ENCODE assay signal across 15 cellular contexts in the genomic region with DNA sequence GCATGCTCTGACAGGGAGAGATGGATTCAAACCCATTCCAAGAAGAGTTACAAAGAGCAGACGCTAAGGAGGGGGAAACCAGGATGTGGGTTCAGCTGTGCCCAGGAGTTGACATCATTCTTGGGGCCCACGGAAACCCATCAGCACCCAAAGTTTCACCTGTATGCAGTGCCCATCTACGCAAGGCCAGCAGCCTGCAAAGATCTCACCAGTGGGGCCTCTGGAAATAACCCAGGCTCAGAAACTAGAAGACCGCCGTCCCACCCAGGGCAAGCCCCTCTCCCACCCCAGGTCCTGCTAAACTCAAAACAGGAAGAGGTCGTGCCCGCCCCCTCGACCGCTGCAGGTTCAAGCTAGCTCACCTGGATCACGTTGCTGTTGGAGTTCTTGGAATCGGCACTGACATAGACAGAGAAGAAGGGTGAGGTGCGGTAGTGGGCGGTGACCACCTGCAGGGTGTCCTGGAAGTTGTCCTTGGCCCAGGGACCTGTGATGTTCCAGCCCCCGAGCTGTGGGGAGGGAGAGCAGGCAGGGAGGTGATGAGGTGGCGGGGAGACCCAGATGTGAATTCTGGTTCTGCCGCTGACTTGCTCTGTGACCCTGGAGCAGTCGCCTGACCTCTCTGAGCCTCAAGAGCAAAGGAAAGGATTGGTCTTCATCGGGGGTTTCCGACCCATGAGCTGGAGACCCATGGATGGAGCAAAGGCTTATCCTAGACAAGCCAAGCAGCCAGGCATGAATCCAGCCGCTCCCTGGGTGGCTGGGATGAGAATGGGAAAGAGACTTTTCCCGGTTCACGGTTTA. TPM values are rescaled to one million over a fixed set of nuclear protein-coding genes. Genes with fewer than 3 reads are reported as not detected.
A peak's percentile ranks its signal among the peaks of the same experiment; 100 is the strongest.
DNase-seq lines count a peak whose midpoint lies in the region; ATAC-seq, FAIRE-seq and TF ChIP-seq lines count a peak whose summit lies in the region.
"Had no signal": no experiment of that assay in that cellular context is flagged by ENCODE, and none has a peak within 500 bp of the region (broad histone marks: within the 10 kb centered on the region; RNA-seq: fewer than 3 reads in every experiment).

No MANE protein-coding gene starts in this region.

- no peaks in the 10 kb centered on the region for H3K27me3 Mint-ChIP-seq in activated T-helper 17 cell treated with anti-CD3 and anti-CD28 coated beads, Interleukin-2, amount 50 U/mL, for 72 hours
- no peaks in the 10 kb centered on the region for H3K27me3 Mint-ChIP-seq in effector memory CD8-positive, alpha-beta T cell
- no peaks in the 10 kb centered on the region for H3K27me3 Mint-ChIP-seq in H9 (ENCODE audit: low read depth)
- no peaks in the 10 kb centered on the region for H3K27me3 Mint-ChIP-seq in natural killer cell treated with Interleukin-12 subunit alpha and Interleukin-12 subunit beta and Interleukin-15 and Interleukin-18, amount 100 ng/mL, for 72 hours

- no peak overlapping the region for H4K91ac ChIP-seq in H9 (ENCODE audit: insufficient read length, low read depth, low read length)

- no peak for FAIRE-seq in HepG2 (lab: Jason Lieb, UNC)
- FAIRE-seq: TTC549 had no signal

- no peak overlapping the region for H3K4ac ChIP-seq in H9 (ENCODE audit: low read depth, low read length)

- H4K20me1 ChIP-seq in HepG2 (ENCODE audit: insufficient read depth, low read length): no peaks in the 10 kb centered on the region
- H4K20me1 ChIP-seq in H9 (ENCODE audit: control insufficient read depth, insufficient read depth, insufficient read length): peaks cover 2% of the 10 kb centered on the region

- H3K4me3 ChIP-seq in HepG2 (replicated peaks in 1 of 3; ENCODE audit: insufficient read depth in 1 of 3, low read depth in 2 of 3, low read length in 3 of 3) (no peak overlapping the region), right lobe of liver (no peak overlapping the region), tibial artery (no peak overlapping the region)
- H3K4me3 ChIP-seq: GM23248 had no signal

- H3K79me2 ChIP-seq in HepG2 (ENCODE audit: insufficient read depth, low read length) (no peaks in the 10 kb centered on the region), H9 (ENCODE audit: insufficient read depth, low read length) (no peaks in the 10 kb centered on the region)

- H3K9ac ChIP-seq in HepG2 (ENCODE audit: insufficient read depth, low read depth, low read length) (no peak overlapping the region), H9 (ENCODE audit: extremely low read depth, insufficient read length, low read length) (no peak overlapping the region)
- H3K9ac ChIP-seq: GM23248 had no signal

- DNase-seq in HepG2 (ENCODE audit: low spot score) (no peak), right lobe of liver (no peak), tibial artery (no peak), GM13977 (ENCODE audit: low spot score) (no peak), H9 (no peak)
- DNase-seq in effector memory CD8-positive, alpha-beta T cell: no peak
- no peak for DNase-seq in natural killer cell treated with Interleukin-12 subunit alpha and Interleukin-12 subunit beta and Interleukin-15 and Interleukin-18, amount 100 ng/mL, for 72 hours (ENCODE audit: low spot score)
- DNase-seq: DMS153, GM23248, mesenchymal stem cell, NCI-H1092, NCI-H2171, nucleus accumbens had no signal

- no peak overlapping the region for H3K23ac ChIP-seq in H9 (ENCODE audit: insufficient read length, low read depth, low read length)

- H3T11ph ChIP-seq in H9 (ENCODE audit: low read length): no peak overlapping the region

- intact Hi-C loops in HepG2 (cut with micrococcal nuclease; ENCODE audit: unreplicated experiment): no loop called here
- intact Hi-C loops in right lobe of liver (cut with DNase I): loop anchor here (5.0 kb wide), 2 partner anchors 89 to 104 kb away; no protein-coding TSS in a partner anchor
- intact Hi-C loops in tibial artery (cut with DNase I; ENCODE audit: low total_unique reads): no loop called here

- no peak overlapping the region for H4K8ac ChIP-seq in H9 (replicated peaks; ENCODE audit: insufficient read length, low read depth, low read length)

- H3K27me3 ChIP-seq in HepG2 (ENCODE audit: control insufficient read depth in 1 of 2, insufficient read depth in 2 of 2, low read length in 2 of 2) (no peaks in the 10 kb centered on the region), right lobe of liver (no peaks in the 10 kb centered on the region), tibial artery (no peaks in the 10 kb centered on the region), H9 (ENCODE audit: insufficient read depth, low read length) (no peaks in the 10 kb centered on the region)

- peak overlapping the region; percentile 97 for H3K27ac Mint-ChIP-seq in activated T-helper 17 cell treated with anti-CD3 and anti-CD28 coated beads, Interleukin-2, amount 50 U/mL, for 72 hours
- H3K27ac Mint-ChIP-seq in effector memory CD8-positive, alpha-beta T cell: peak overlapping the region; percentile 35 to 71
- H3K27ac Mint-ChIP-seq in H9: no peak overlapping the region
- no peak overlapping the region for H3K27ac Mint-ChIP-seq in natural killer cell treated with Interleukin-12 subunit alpha and Interleukin-12 subunit beta and Interleukin-15 and Interleukin-18, amount 100 ng/mL, for 72 hours

- H2BK12ac ChIP-seq in H9 (ENCODE audit: insufficient read length, low read depth, low read length): no peak overlapping the region

- no peaks in the 10 kb centered on the region for H3K23me2 ChIP-seq in H9 (ENCODE audit: insufficient read length, low read depth, low read length, poor library complexity, severe bottlenecking)

- H2BK5ac ChIP-seq in H9 (ENCODE audit: insufficient read length, low read length): no peak overlapping the region

- ATAC-seq in HepG2: no peak
- no peak for ATAC-seq in right lobe of liver
- peak; percentile 83 for ATAC-seq in activated T-helper 17 cell treated with anti-CD3 and anti-CD28 coated beads, Interleukin-2, amount 50 U/mL, for 72 hours (replicated peaks)
- ATAC-seq in effector memory CD8-positive, alpha-beta T cell (replicated peaks): peak; percentile 64
- ATAC-seq in natural killer cell treated with Interleukin-12 subunit alpha and Interleukin-12 subunit beta and Interleukin-15 and Interleukin-18, amount 100 ng/mL, for 72 hours: no peak

- H2BK15ac ChIP-seq in H9 (ENCODE audit: low read depth, low read length): no peak overlapping the region

- in situ Hi-C loops in HepG2 (cut with HindIII; ENCODE audit: extremely low pct_ligation_motif_present, low pct_unique_long_range_greater_than_20kb) (loop anchor here (5.0 kb wide), 1 partner anchor 109 kb away; no protein-coding TSS in a partner anchor), GM13977 (cut with MboI; ENCODE audit: low pct_unique_long_range_greater_than_20kb, low sequenced_read_pairs, unreplicated experiment) (loop anchor here (10.0 kb wide), 1 partner anchor 106 kb away; no protein-coding TSS in a partner anchor)

- H3K9me3 ChIP-seq in HepG2 (ENCODE audit: low read length) (no peaks in the 10 kb centered on the region), right lobe of liver (no peaks in the 10 kb centered on the region), tibial artery (no peaks in the 10 kb centered on the region), H9 (ENCODE audit: control insufficient read depth, low read depth, low read length) (no peaks in the 10 kb centered on the region)

- POLR2A ChIA-PET in HepG2 (lab: Yijun Ruan, JAX): no interaction called here

- H3K4me3 Mint-ChIP-seq in activated T-helper 17 cell treated with anti-CD3 and anti-CD28 coated beads, Interleukin-2, amount 50 U/mL, for 72 hours: peak overlapping the region; percentile 75
- peak overlapping the region in 1 of 2 donors; percentile 44 for H3K4me3 Mint-ChIP-seq in effector memory CD8-positive, alpha-beta T cell
- no peak overlapping the region for H3K4me3 Mint-ChIP-seq in H9
- H3K4me3 Mint-ChIP-seq in natural killer cell treated with Interleukin-12 subunit alpha and Interleukin-12 subunit beta and Interleukin-15 and Interleukin-18, amount 100 ng/mL, for 72 hours: no peak overlapping the region

- H3K27ac ChIP-seq in HepG2 (ENCODE audit: extremely low read length, insufficient read depth, low read length) (no peak overlapping the region), right lobe of liver (no peak overlapping the region), tibial artery (peak overlapping the region; percentile 28 to 95), H9 (ENCODE audit: insufficient read length, low read depth, low read length) (no peak overlapping the region)
- H3K27ac ChIP-seq: GM23248 had no signal

- H3K14ac ChIP-seq in H9 (ENCODE audit: insufficient read depth, low read length): no peak overlapping the region

- H3K9me3 Mint-ChIP-seq in activated T-helper 17 cell treated with anti-CD3 and anti-CD28 coated beads, Interleukin-2, amount 50 U/mL, for 72 hours: no peaks in the 10 kb centered on the region
- no peaks in the 10 kb centered on the region for H3K9me3 Mint-ChIP-seq in effector memory CD8-positive, alpha-beta T cell
- H3K9me3 Mint-ChIP-seq in H9: no peaks in the 10 kb centered on the region
- no peaks in the 10 kb centered on the region for H3K9me3 Mint-ChIP-seq in natural killer cell treated with Interleukin-12 subunit alpha and Interleukin-12 subunit beta and Interleukin-15 and Interleukin-18, amount 100 ng/mL, for 72 hours

- CTCF ChIA-PET in HepG2 (lab: Yijun Ruan, JAX; ENCODE audit: low intra/inter-chr PET ratio, low total read pairs): no interaction called here

- no peak overlapping the region for H4K5ac ChIP-seq in H9 (ENCODE audit: insufficient read length, low read depth, low read length)

- no peak overlapping the region for H3K56ac ChIP-seq in H9 (ENCODE audit: insufficient read length, low read depth, low read length)

- peaks cover 98% of the 10 kb centered on the region for H3K36me3 Mint-ChIP-seq in activated T-helper 17 cell treated with anti-CD3 and anti-CD28 coated beads, Interleukin-2, amount 50 U/mL, for 72 hours (ENCODE audit: low read depth)
- H3K36me3 Mint-ChIP-seq in effector memory CD8-positive, alpha-beta T cell (ENCODE audit: insufficient read depth): peaks cover 25% of the 10 kb centered on the region
- peaks cover 3 to 22% (median 6%) of the 10 kb centered on the region in 3 experiments; a peak in 6 of 7 replicates for H3K36me3 Mint-ChIP-seq in H9 (ENCODE audit: insufficient read depth in 1 of 3, low read depth in 3 of 3)
- H3K36me3 Mint-ChIP-seq in natural killer cell treated with Interleukin-12 subunit alpha and Interleukin-12 subunit beta and Interleukin-15 and Interleukin-18, amount 100 ng/mL, for 72 hours: no peaks in the 10 kb centered on the region

- no TSS peak for BruUV-seq in HepG2 (replicated peaks; lab: Mats Ljungman, UMichigan)

- no peak overlapping the region for H3K4me2 ChIP-seq in HepG2 (ENCODE audit: low read depth, low read length)
- no peak overlapping the region for H3K4me2 ChIP-seq in H9 (ENCODE audit: insufficient read depth, insufficient read length, low read length)

- peaks cover 6 to 11% of the 10 kb centered on the region in 2 experiments; a peak in 2 of 5 replicates for H3K36me3 ChIP-seq in HepG2 (replicated peaks in 1 of 2; ENCODE audit: control insufficient read depth in 1 of 2, insufficient read depth in 2 of 2, low read length in 2 of 2)
- peaks cover 0 to 38% (median 6%) of the 10 kb centered on the region in 4 donors for H3K36me3 ChIP-seq in right lobe of liver
- peaks cover 54 to 70% (median 64%) of the 10 kb centered on the region in 3 donors for H3K36me3 ChIP-seq in tibial artery

- H3K4me1 Mint-ChIP-seq in activated T-helper 17 cell treated with anti-CD3 and anti-CD28 coated beads, Interleukin-2, amount 50 U/mL, for 72 hours: peaks cover 51% of the 10 kb centered on the region
- peaks cover 20 to 44% of the 10 kb centered on the region in 2 donors for H3K4me1 Mint-ChIP-seq in effector memory CD8-positive, alpha-beta T cell (ENCODE audit: low read depth in 2 of 2)
- H3K4me1 Mint-ChIP-seq in H9: peaks cover 17 to 22% of the 10 kb centered on the region in 2 experiments
- peaks cover 20 to 25% of the 10 kb centered on the region in 2 donors for H3K4me1 Mint-ChIP-seq in natural killer cell treated with Interleukin-12 subunit alpha and Interleukin-12 subunit beta and Interleukin-15 and Interleukin-18, amount 100 ng/mL, for 72 hours (ENCODE audit: low read depth in 2 of 2)

- H2BK20ac ChIP-seq in H9 (ENCODE audit: low read depth, low read length, poor library complexity, severe bottlenecking): no peak overlapping the region

- TF ChIP-seq RAD21 in HepG2 (CRISPR knock-in tag; IDR thresholded peaks at IDR 0.05): no peak

- H3K18ac ChIP-seq in H9 (ENCODE audit: insufficient read length, low read depth, low read length): no peak overlapping the region

- 96% methylated on average over 20 of the region's 22 CpGs for WGBS in HepG2 (ENCODE audit: low lambda C conversion rate)
- WGBS in right lobe of liver (ENCODE audit: insufficient coverage, low coverage, low lambda C conversion rate, missing lambda C conversion rate): 84% methylated on average over 15 of the region's 22 CpGs
- no CpG with 5 or more reads among the region's 22 CpGs for WGBS in H9 (ENCODE audit: extremely low coverage, insufficient read length, low lambda C conversion rate)

- no peaks in the 10 kb centered on the region for H3K79me1 ChIP-seq in H9 (ENCODE audit: insufficient read depth, low read depth, low read length, poor library complexity, severe bottlenecking)

- no peak overlapping the region for H2AK5ac ChIP-seq in H9 (ENCODE audit: insufficient read length, low read length)

- TF ChIP-seq EP300 in HepG2 (IDR thresholded peaks at IDR 0.05; ENCODE audit: low read depth in 2 of 2, low read length in 2 of 2): no peak
- TF ChIP-seq EP300 in HepG2 (CRISPR knock-in tag; IDR thresholded peaks at IDR 0.05; ENCODE audit: borderline replicate concordance): no peak

- no peak for TF ChIP-seq POLR2A in HepG2 (IDR thresholded peaks at IDR 0.05; ENCODE audit: insufficient read depth in 1 of 2, low read depth in 2 of 2, low read length in 2 of 2)
- no peak for TF ChIP-seq POLR2A in right lobe of liver (IDR thresholded peaks at IDR 0.05)

- H2BK120ac ChIP-seq in H9 (ENCODE audit: low read depth, low read length, poor library complexity, severe bottlenecking): no peak overlapping the region

- peaks cover 23% of the 10 kb centered on the region for H3K4me1 ChIP-seq in HepG2 (ENCODE audit: insufficient read depth, low read length)
- peaks cover 0 to 31% (median 17%) of the 10 kb centered on the region in 4 donors for H3K4me1 ChIP-seq in right lobe of liver
- peaks cover 12 to 58% (median 46%) of the 10 kb centered on the region in 4 donors for H3K4me1 ChIP-seq in tibial artery
- peaks cover 10% of the 10 kb centered on the region for H3K4me1 ChIP-seq in H9 (ENCODE audit: insufficient read depth, low read length)

- H2AFZ ChIP-seq in HepG2 (ENCODE audit: low read length) (no peak overlapping the region), H9 (ENCODE audit: low read length) (no peak overlapping the region)
- H2AFZ ChIP-seq: GM23248 had no signal

- TF ChIP-seq CTCF in HepG2 (CRISPR knock-in tag; IDR thresholded peaks at IDR 0.05) (no peak), right lobe of liver (IDR thresholded peaks at IDR 0.05) (no peak), tibial artery (IDR thresholded peaks at IDR 0.05) (no peak), GM13977 (IDR thresholded peaks at IDR 0.05; ENCODE audit: extremely low read depth, insufficient read depth, missing control alignments) (no peak), H9 (conservative IDR thresholded peaks at IDR 0.05) (no peak)

RNA-seq across cellular contexts. Expression of a gene that starts 31.7 kb away (rescaled TPM):
- total RNA-seq in HepG2 (2016; rRNA removed; fragmentation: Illumina TruSeq; extraction: Trizol) (11.1 and 21.2 TPM in 2 replicates), right lobe of liver (10 to 100 TPM; 39.7 to 61.3 (median 43.8) TPM), H9 (2021) (27.7 and 31.1 TPM in 2 replicates)
- total RNA-seq in HepG2 (2016; cell fraction: cytosol; rRNA removed; fragmentation: Illumina TruSeq; extraction: Trizol; ENCODE audit: low read depth): 3.1 and 4.6 TPM in 2 replicates
- total RNA-seq in HepG2 (2016; cell fraction: insoluble cytoplasmic fraction; rRNA removed; fragmentation: Illumina TruSeq; extraction: Trizol): 8.0 and 21.1 TPM in 2 replicates
- 5.2 and 6.6 TPM in 2 replicates for total RNA-seq in HepG2 (2016; cell fraction: membrane; rRNA removed; fragmentation: Illumina TruSeq; extraction: Trizol)
- 18.9 and 25.8 TPM in 2 replicates for total RNA-seq in HepG2 (2016; cell fraction: nucleus; rRNA removed; fragmentation: Illumina TruSeq; extraction: Trizol)
- polyA plus RNA-seq in HepG2 (2011; rRNA removed): 13.5 and 17.0 TPM in 2 replicates
- polyA plus RNA-seq in HepG2 (2011; cell fraction: cytosol; rRNA removed): 7.9 and 8.8 TPM in 2 replicates
- 20.3 and 20.8 TPM in 2 replicates for polyA plus RNA-seq in HepG2 (2011; cell fraction: nucleus; rRNA removed)
- polyA plus RNA-seq in HepG2 (2012): 23.5 and 24.3 TPM in 2 replicates
- polyA plus RNA-seq in HepG2 (2016; cell fraction: cytosol; fragmentation: Illumina TruSeq; extraction: Trizol; ENCODE audit: low read depth): 1.8 TPM in 2 replicates
- 8.3 and 10.9 TPM in 2 replicates for polyA plus RNA-seq in HepG2 (2016; cell fraction: insoluble cytoplasmic fraction; fragmentation: Illumina TruSeq; extraction: Trizol; ENCODE audit: low read depth)
- 2.8 and 3.4 TPM in 2 replicates for polyA plus RNA-seq in HepG2 (2016; cell fraction: membrane; fragmentation: Illumina TruSeq; extraction: Trizol; ENCODE audit: low read depth)
- polyA plus RNA-seq in HepG2 (2016; cell fraction: nucleus; fragmentation: Illumina TruSeq; extraction: Trizol; ENCODE audit: insufficient read depth, low read depth): 36.4 and 38.3 TPM in 2 replicates
- 34.0 and 41.6 TPM in 2 replicates for polyA minus RNA-seq in HepG2 (2011; rRNA and poly(A)+ RNA removed; ENCODE audit: low replicate concordance)
- polyA minus RNA-seq in HepG2 (2011; cell fraction: cytosol; rRNA and poly(A)+ RNA removed): 9.9 and 11.8 TPM in 2 replicates
- polyA minus RNA-seq in HepG2 (2011; cell fraction: nucleus; rRNA and poly(A)+ RNA removed): 11.3 and 11.4 TPM in 2 replicates
- 100 to 1,000 TPM in 1 of 2 donors, 10 to 100 TPM in 1; 75.4 to 219 TPM for total RNA-seq in activated T-helper 17 cell treated with anti-CD3 and anti-CD28 coated beads, Interleukin-2, amount 50 U/mL, for 72 hours
- total RNA-seq in natural killer cell treated with Interleukin-12 subunit alpha and Interleukin-12 subunit beta and Interleukin-15 and Interleukin-18, amount 100 ng/mL, for 72 hours: 10 to 100 TPM; 33.7 to 53.9 TPM

Comparison
In these comparisons a context has a peak if more than half of its experiments do, and no peak if none do; other contexts are left out.
1. intact Hi-C loops: an anchor here in right lobe of liver (5.0 kb wide); none called in HepG2 and tibial artery.
2. ATAC-seq: peak in activated T-helper 17 cell treated with anti-CD3 and anti-CD28 coated beads, Interleukin-2, amount 50 U/mL, for 72 hours (single experiment) and effector memory CD8-positive, alpha-beta T cell (single experiment); none in HepG2 (single experiment), right lobe of liver (0 of 4) and natural killer cell treated with Interleukin-12 subunit alpha and Interleukin-12 subunit beta and Interleukin-15 and Interleukin-18, amount 100 ng/mL, for 72 hours (0 of 2).
3. H3K27ac ChIP-seq: peak in tibial artery (2 of 2); none in HepG2 (single experiment), right lobe of liver (0 of 3) and H9 (single experiment).
4. H3K27ac Mint-ChIP-seq: peak in activated T-helper 17 cell treated with anti-CD3 and anti-CD28 coated beads, Interleukin-2, amount 50 U/mL, for 72 hours (single experiment) and effector memory CD8-positive, alpha-beta T cell (2 of 2); none in H9 (0 of 3) and natural killer cell treated with Interleukin-12 subunit alpha and Interleukin-12 subunit beta and Interleukin-15 and Interleukin-18, amount 100 ng/mL, for 72 hours (0 of 2).